Comparison of ENCODE assay signal across 8 cellular contexts in genomic region chr16:31713945-31714898, GRCh38.
DNase-seq lines count a peak whose midpoint lies in the region; ATAC-seq and TF ChIP-seq lines count a peak whose summit lies in the region.

No MANE protein-coding gene starts in this region.

- no peaks in the 10 kb centered on the region for H3K9me3 ChIP-seq in HUES48 (ENCODE audit: control insufficient read depth, insufficient read depth, low read length)
- no peaks in the 10 kb centered on the region for H3K9me3 ChIP-seq in testis

- 39 to 43% methylated on average over 12 of the region's 12 CpGs for WGBS in testis, 2 donors

- H3K4me3 ChIP-seq in HUES48 (ENCODE audit: low read depth, low read length) (peak overlapping the region; percentile 92), testis (peak overlapping the region; percentile 85 to 100)

- peaks cover 21% of the 10 kb centered on the region for H3K36me3 ChIP-seq in HUES48 (ENCODE audit: control insufficient read depth, insufficient read depth, low read length)
- no peaks in the 10 kb centered on the region for H3K36me3 ChIP-seq in testis (ENCODE audit: low read depth, missing control alignments)

- H3K9ac ChIP-seq in HUES48 (ENCODE audit: low read depth, low read length), result peak overlapping the region; percentile 97

- no peaks in the 10 kb centered on the region for H3K27me3 ChIP-seq in HUES48 (ENCODE audit: control insufficient read depth, insufficient read depth, low read length)
- H3K27me3 ChIP-seq in testis, result no peaks in the 10 kb centered on the region

- H3K27ac ChIP-seq in C4-2B, result peak overlapping the region; percentile 90
- peak overlapping the region; percentile 100 for H3K27ac ChIP-seq in HUES48 (ENCODE audit: low read depth, low read length)
- peak overlapping the region; percentile 76 to 93 for H3K27ac ChIP-seq in testis

- peak; percentile 8 for DNase-seq in amniotic epithelial cell (ENCODE audit: low read depth)
- DNase-seq in kidney glomerular epithelial cell (lab: John Stamatoyannopoulos, UW), result peak; percentile 18
- DNase-seq in testis, result no peak
- DNase-seq in NCI-H82 treated with DMSO at 0.1 percent for 48 hours (lab: John Stamatoyannopoulos, UW; ENCODE audit: unreplicated experiment), result no peak
- DNase-seq in stimulated activated CD4-positive, alpha-beta T cell treated with anti-CD3 and anti-CD28 coated beads, Interleukin-2, amount 100 ng/mL, for 24 hours, result no peak

- TF ChIP-seq CTCF in C4-2B (conservative IDR thresholded peaks at IDR 0.05), result peak; percentile 36
- TF ChIP-seq CTCF in testis (IDR thresholded peaks at IDR 0.05), result no peak

- ATAC-seq in GM18909 (IDR thresholded peaks at IDR 0.05; ENCODE audit: poor library complexity, unreplicated experiment), result no peak

- TF ChIP-seq POLR2A in testis (IDR thresholded peaks at IDR 0.05), result no peak

- H3K4me1 ChIP-seq in HUES48 (ENCODE audit: control insufficient read depth, insufficient read depth, low read length), result peaks cover 21% of the 10 kb centered on the region
- H3K4me1 ChIP-seq in testis, result peaks cover 8% of the 10 kb centered on the region

- intact Hi-C loops in testis (cut with DNase I; ENCODE audit: low total_unique reads), result no loop called here

Comparison
In these comparisons a context has a peak if more than half of its experiments do, and no peak if none do; other contexts are left out.
1. DNase-seq: peak in amniotic epithelial cell (single experiment) and kidney glomerular epithelial cell (single experiment); none in testis (single experiment), NCI-H82 treated with DMSO at 0.1 percent for 48 hours (single experiment) and stimulated activated CD4-positive, alpha-beta T cell treated with anti-CD3 and anti-CD28 coated beads, Interleukin-2, amount 100 ng/mL, for 24 hours (0 of 2).
2. Peak in every context shown above with its lines, with median percentiles within 50 percentile points of each other: H3K27ac ChIP-seq.